In the genomic region with DNA sequence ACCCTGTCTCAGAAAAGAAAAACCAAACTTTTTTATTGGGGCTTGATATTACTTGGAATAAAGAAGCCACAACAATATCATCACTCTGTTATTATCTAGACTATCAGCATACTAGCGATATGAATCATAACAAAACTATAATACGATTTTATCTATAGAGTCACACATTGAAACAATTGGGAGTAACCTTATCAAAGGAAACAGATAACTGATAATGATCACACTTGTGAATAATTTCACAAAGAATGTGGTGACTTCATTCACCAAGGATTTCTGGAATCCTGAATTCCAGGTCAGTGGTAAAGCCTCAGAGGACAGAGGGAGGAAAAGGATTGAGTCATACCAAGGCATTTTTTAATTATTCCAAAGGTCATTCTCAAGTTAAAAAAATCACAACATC, we compare ENCODE assay signal across 12 cellular contexts. TPM values are rescaled to one million over a fixed set of nuclear protein-coding genes. Genes with fewer than 3 reads are reported as not detected.
A peak's percentile ranks its signal among the peaks of the same experiment; 100 is the strongest.
DNase-seq lines count a peak whose midpoint lies in the region; ATAC-seq and TF ChIP-seq lines count a peak whose summit lies in the region.
"Had no signal": no experiment of that assay in that cellular context is flagged by ENCODE, and none has a peak within 500 bp of the region (broad histone marks: within the 10 kb centered on the region; RNA-seq: fewer than 3 reads in every experiment).

No MANE protein-coding gene starts in this region.

- CTCF ChIA-PET in WTC11 (lab: Charles Lee), result no interaction called here
- CTCF ChIA-PET in activated CD4-positive, alpha-beta memory T cell treated with anti-CD3 and anti-CD28 coated beads, Interleukin-2, amount 10 ng/mL, durations not matched to agents 7 days and 5 days (lab: Charles Lee), result interaction anchor here (0.6 kb wide), 1 partner anchor 178 kb away, joined by 3 read pairs; no protein-coding TSS in a partner anchor

- intact Hi-C loops in left ventricle myocardium inferior (cut with micrococcal nuclease), result no loop called here
- intact Hi-C loops in activated T-helper 1 cell treated with anti-CD3 and anti-CD28 coated beads, Interleukin-12 subunit alpha, Interleukin-12 subunit beta, Interleukin-2, Interleukin-4 antibody, amounts not matched to agents 30 ng/mL and 10 ng/mL and 1 ng/mL, durations not matched to agents 14 hours and 24 hours and 36 hours (cut with micrococcal nuclease), result no loop called here

- H3K27me3 Mint-ChIP-seq in WTC11 (ENCODE audit: low read depth), result no peaks in the 10 kb centered on the region
- H3K27me3 Mint-ChIP-seq in activated T-helper 1 cell treated with anti-CD3 and anti-CD28 coated beads, Interleukin-12 subunit alpha, Interleukin-12 subunit beta, Interleukin-2, Interleukin-4 antibody, amounts not matched to agents 30 ng/mL and 10 ng/mL and 1 ng/mL, durations not matched to agents 14 hours and 24 hours and 36 hours (ENCODE audit: insufficient read depth), result peaks cover 14% of the 10 kb centered on the region
- H3K27me3 Mint-ChIP-seq in activated T-cell treated with anti-CD3 and anti-CD28 coated beads, Interleukin-2, amount 50 U/mL, for 24 hours, result no peaks in the 10 kb centered on the region
- no peaks in the 10 kb centered on the region for H3K27me3 Mint-ChIP-seq in activated CD4-positive, alpha-beta memory T cell treated with anti-CD3 and anti-CD28 coated beads, Interleukin-2, amount 10 ng/mL, durations not matched to agents 7 days and 5 days

- H3K27ac ChIP-seq in left ventricle myocardium inferior (replicated peaks) (peak overlapping the region; percentile 78), subcutaneous abdominal adipose tissue (ENCODE audit: low read depth, low read length) (peak overlapping the region; percentile 96)
- H3K27ac ChIP-seq: 22Rv1 had no signal

- H3K4me3 ChIP-seq in left ventricle myocardium inferior, result no peak overlapping the region
- no peak overlapping the region for H3K4me3 ChIP-seq in subcutaneous abdominal adipose tissue (ENCODE audit: low read depth in 1 of 5, low read length in 5 of 5)

- peaks cover 16% of the 10 kb centered on the region for H3K4me1 Mint-ChIP-seq in WTC11
- peaks cover 16% of the 10 kb centered on the region for H3K4me1 Mint-ChIP-seq in activated T-helper 1 cell treated with anti-CD3 and anti-CD28 coated beads, Interleukin-12 subunit alpha, Interleukin-12 subunit beta, Interleukin-2, Interleukin-4 antibody, amounts not matched to agents 30 ng/mL and 10 ng/mL and 1 ng/mL, durations not matched to agents 14 hours and 24 hours and 36 hours (ENCODE audit: low read depth)
- peaks cover 24% of the 10 kb centered on the region for H3K4me1 Mint-ChIP-seq in activated T-cell treated with anti-CD3 and anti-CD28 coated beads, Interleukin-2, amount 50 U/mL, for 24 hours (ENCODE audit: low read depth)
- H3K4me1 Mint-ChIP-seq in activated CD4-positive, alpha-beta memory T cell treated with anti-CD3 and anti-CD28 coated beads, Interleukin-2, amount 10 ng/mL, durations not matched to agents 7 days and 5 days, result peaks cover 59% of the 10 kb centered on the region

- H3K9me3 Mint-ChIP-seq in WTC11, result no peaks in the 10 kb centered on the region
- no peaks in the 10 kb centered on the region for H3K9me3 Mint-ChIP-seq in activated T-helper 1 cell treated with anti-CD3 and anti-CD28 coated beads, Interleukin-12 subunit alpha, Interleukin-12 subunit beta, Interleukin-2, Interleukin-4 antibody, amounts not matched to agents 30 ng/mL and 10 ng/mL and 1 ng/mL, durations not matched to agents 14 hours and 24 hours and 36 hours
- H3K9me3 Mint-ChIP-seq in activated T-cell treated with anti-CD3 and anti-CD28 coated beads, Interleukin-2, amount 50 U/mL, for 24 hours, result no peaks in the 10 kb centered on the region
- no peaks in the 10 kb centered on the region for H3K9me3 Mint-ChIP-seq in activated CD4-positive, alpha-beta memory T cell treated with anti-CD3 and anti-CD28 coated beads, Interleukin-2, amount 10 ng/mL, durations not matched to agents 7 days and 5 days
- H3K9me3 Mint-ChIP-seq: T-helper 1 cell treated with Interleukin-12 subunit alpha and Interleukin-12 subunit beta and Interleukin-4 antibody, amounts not matched to agents 30 μg/mL and 1 μg/mL, for 36 hours had no signal

- TF ChIP-seq CTCF in WTC11 (IDR thresholded peaks at IDR 0.05) (no peak), left ventricle myocardium inferior (IDR thresholded peaks at IDR 0.05; ENCODE audit: borderline replicate concordance) (no peak)

- H3K4me1 ChIP-seq in left ventricle myocardium inferior, result peaks cover 57% of the 10 kb centered on the region
- peaks cover 2 to 58% (median 38%) of the 10 kb centered on the region in 5 donors for H3K4me1 ChIP-seq in subcutaneous abdominal adipose tissue (ENCODE audit: control insufficient read depth in 5 of 5, insufficient read depth in 5 of 5, low read length in 5 of 5)

- ATAC-seq in activated CD4-positive, CD25-positive, alpha-beta regulatory T cell treated with anti-CD3 and anti-CD28 coated beads, Interleukin-2, amount 50 U/mL, for 24 hours, result peak; percentile 48 to 58
- peak; percentile 63 for ATAC-seq in WTC11

- H3K9me3 ChIP-seq in left ventricle myocardium inferior (replicated peaks) (no peaks in the 10 kb centered on the region), subcutaneous abdominal adipose tissue (ENCODE audit: control insufficient read depth in 5 of 5, low read length in 5 of 5) (no peaks in the 10 kb centered on the region)

- DNase-seq in activated CD4-positive, CD25-positive, alpha-beta regulatory T cell (lab: John Stamatoyannopoulos, UW), result no peak
- DNase-seq in WTC11 (ENCODE audit: low spot score), result no peak
- DNase-seq in left ventricle myocardium inferior, result no peak
- DNase-seq in activated T-helper 1 cell treated with anti-CD3 and anti-CD28 coated beads, Interleukin-12 subunit alpha, Interleukin-12 subunit beta, Interleukin-2, Interleukin-4 antibody, amounts not matched to agents 30 ng/mL and 10 ng/mL and 1 ng/mL, durations not matched to agents 14 hours and 24 hours and 36 hours (ENCODE audit: low spot score), result no peak
- no peak for DNase-seq in activated T-cell treated with anti-CD3 and anti-CD28 coated beads, Interleukin-2, amount 50 U/mL, for 24 hours
- no peak for DNase-seq in activated CD4-positive, alpha-beta memory T cell treated with anti-CD3 and anti-CD28 coated beads, Interleukin-2, amount 10 ng/mL, durations not matched to agents 7 days and 5 days
- DNase-seq: activated gamma-delta T cell treated with Interleukin-2 at 50 U/mL for 16 hours, NCI-H1092 had no signal

- H3K36me3 ChIP-seq in left ventricle myocardium inferior (no peaks in the 10 kb centered on the region), subcutaneous abdominal adipose tissue (ENCODE audit: control insufficient read depth in 5 of 5, insufficient read depth in 5 of 5, low read length in 5 of 5) (no peaks in the 10 kb centered on the region)

- H3K36me3 Mint-ChIP-seq in WTC11, result no peaks in the 10 kb centered on the region
- H3K36me3 Mint-ChIP-seq in activated T-helper 1 cell treated with anti-CD3 and anti-CD28 coated beads, Interleukin-12 subunit alpha, Interleukin-12 subunit beta, Interleukin-2, Interleukin-4 antibody, amounts not matched to agents 30 ng/mL and 10 ng/mL and 1 ng/mL, durations not matched to agents 14 hours and 24 hours and 36 hours (ENCODE audit: low read depth), result no peaks in the 10 kb centered on the region
- no peaks in the 10 kb centered on the region for H3K36me3 Mint-ChIP-seq in activated T-cell treated with anti-CD3 and anti-CD28 coated beads, Interleukin-2, amount 50 U/mL, for 24 hours (ENCODE audit: low read depth)
- no peaks in the 10 kb centered on the region for H3K36me3 Mint-ChIP-seq in activated CD4-positive, alpha-beta memory T cell treated with anti-CD3 and anti-CD28 coated beads, Interleukin-2, amount 10 ng/mL, durations not matched to agents 7 days and 5 days (ENCODE audit: low read depth)

- H3K9ac ChIP-seq in subcutaneous abdominal adipose tissue (ENCODE audit: low read length in 5 of 5), result peak overlapping the region in 1 of 5 donors; percentile 50

- H3K27me3 ChIP-seq in left ventricle myocardium inferior (ENCODE audit: low read depth) (no peaks in the 10 kb centered on the region), subcutaneous abdominal adipose tissue (ENCODE audit: control insufficient read depth in 5 of 5, insufficient read depth in 4 of 5, low read length in 5 of 5) (no peaks in the 10 kb centered on the region)

- no peak overlapping the region for H3K27ac Mint-ChIP-seq in WTC11
- H3K27ac Mint-ChIP-seq in activated T-helper 1 cell treated with anti-CD3 and anti-CD28 coated beads, Interleukin-12 subunit alpha, Interleukin-12 subunit beta, Interleukin-2, Interleukin-4 antibody, amounts not matched to agents 30 ng/mL and 10 ng/mL and 1 ng/mL, durations not matched to agents 14 hours and 24 hours and 36 hours, result no peak overlapping the region
- no peak overlapping the region for H3K27ac Mint-ChIP-seq in activated T-cell treated with anti-CD3 and anti-CD28 coated beads, Interleukin-2, amount 50 U/mL, for 24 hours
- H3K27ac Mint-ChIP-seq in activated CD4-positive, alpha-beta memory T cell treated with anti-CD3 and anti-CD28 coated beads, Interleukin-2, amount 10 ng/mL, durations not matched to agents 7 days and 5 days, result no peak overlapping the region
- H3K27ac Mint-ChIP-seq: T-helper 1 cell treated with Interleukin-12 subunit alpha and Interleukin-12 subunit beta and Interleukin-4 antibody, amounts not matched to agents 30 μg/mL and 1 μg/mL, for 36 hours had no signal

- POLR2A ChIA-PET in WTC11 (lab: Charles Lee), result no interaction called here
- POLR2A ChIA-PET in activated CD4-positive, alpha-beta memory T cell treated with anti-CD3 and anti-CD28 coated beads, Interleukin-2, amount 10 ng/mL, durations not matched to agents 7 days and 5 days (lab: Charles Lee), result interaction anchor here (1.0 kb wide), 2 partner anchors 31 to 104 kb away, joined by 3 read pairs; no protein-coding TSS in a partner anchor

- no peak overlapping the region for H3K4me3 Mint-ChIP-seq in WTC11
- no peak overlapping the region for H3K4me3 Mint-ChIP-seq in activated T-helper 1 cell treated with anti-CD3 and anti-CD28 coated beads, Interleukin-12 subunit alpha, Interleukin-12 subunit beta, Interleukin-2, Interleukin-4 antibody, amounts not matched to agents 30 ng/mL and 10 ng/mL and 1 ng/mL, durations not matched to agents 14 hours and 24 hours and 36 hours
- H3K4me3 Mint-ChIP-seq in activated T-cell treated with anti-CD3 and anti-CD28 coated beads, Interleukin-2, amount 50 U/mL, for 24 hours, result no peak overlapping the region
- H3K4me3 Mint-ChIP-seq in activated CD4-positive, alpha-beta memory T cell treated with anti-CD3 and anti-CD28 coated beads, Interleukin-2, amount 10 ng/mL, durations not matched to agents 7 days and 5 days, result no peak overlapping the region
- H3K4me3 Mint-ChIP-seq: T-helper 1 cell treated with Interleukin-12 subunit alpha and Interleukin-12 subunit beta and Interleukin-4 antibody, amounts not matched to agents 30 μg/mL and 1 μg/mL, for 36 hours had no signal

RNA-seq across cellular contexts. Expression of a gene that starts 32.1 kb away (rescaled TPM):
- total RNA-seq in WTC11 (2021) (9.6 to 11.8 TPM (median 11.7 TPM) in 3 replicates), left ventricle myocardium inferior (12.4 TPM)
- total RNA-seq in activated T-helper 1 cell treated with anti-CD3 and anti-CD28 coated beads, Interleukin-12 subunit alpha, Interleukin-12 subunit beta, Interleukin-2, Interleukin-4 antibody, amounts not matched to agents 30 ng/mL and 10 ng/mL and 1 ng/mL, durations not matched to agents 14 hours and 24 hours and 36 hours, result 9.4 and 9.8 TPM in 2 replicates
- total RNA-seq in activated CD4-positive, alpha-beta memory T cell treated with anti-CD3 and anti-CD28 coated beads, Interleukin-2, amount 10 ng/mL, durations not matched to agents 7 days and 5 days, result 10 to 100 TPM; 45.1 to 45.5 TPM
